9 cellular contexts compared by ENCODE assay signal in the genomic region with DNA sequence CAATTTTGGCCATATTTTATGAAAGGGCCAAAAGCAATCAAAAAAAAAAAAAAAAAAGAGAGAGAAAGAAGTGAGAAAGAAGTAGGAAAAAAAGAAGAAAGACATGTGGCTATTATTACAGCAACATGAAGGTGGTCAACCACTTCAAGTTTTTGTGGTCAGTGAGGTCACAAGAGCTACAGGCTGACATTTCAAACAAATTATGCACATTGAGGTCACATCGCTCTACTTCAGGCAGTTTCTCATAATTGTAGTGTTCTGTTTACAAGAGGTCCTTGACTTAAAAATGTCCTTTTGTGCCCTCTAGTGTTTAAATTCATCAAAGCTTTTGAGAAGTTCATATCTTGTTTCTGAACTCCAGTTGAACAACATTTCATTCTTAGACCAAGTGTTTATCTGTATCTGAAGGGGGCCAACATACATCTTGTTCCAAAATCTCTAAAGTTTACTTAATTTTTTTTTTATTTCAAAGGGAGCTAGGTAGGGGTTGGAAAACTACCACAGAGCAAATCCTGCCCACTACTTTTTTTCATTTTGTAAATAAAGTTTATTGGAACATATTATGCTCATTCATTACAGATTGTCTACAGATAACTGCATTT.
DNase-seq lines count a peak whose midpoint lies in the region; ATAC-seq and TF ChIP-seq lines count a peak whose summit lies in the region.
"Had no signal": no experiment of that assay in that cellular context is flagged by ENCODE, and none has a peak within 500 bp of the region (broad histone marks: within the 10 kb centered on the region; RNA-seq: fewer than 3 reads in every experiment).

No MANE protein-coding gene starts in this region.

- H3K4ac ChIP-seq in IMR-90 (ENCODE audit: low read depth, low read length) = no peak overlapping the region

- no peak overlapping the region for H2AK9ac ChIP-seq in IMR-90 (replicated peaks; ENCODE audit: low read depth, low read length, poor library complexity)

- no peak overlapping the region for H3K23ac ChIP-seq in IMR-90 (ENCODE audit: low read depth, low read length)

- H4K5ac ChIP-seq in IMR-90 (ENCODE audit: low read depth, low read length) = no peak overlapping the region

- H4K20me1 ChIP-seq in IMR-90 (ENCODE audit: insufficient read depth, low read length) = no peaks in the 10 kb centered on the region

- TF ChIP-seq CTCF in IMR-90 (conservative IDR thresholded peaks at IDR 0.05; ENCODE audit: low read depth, low read length) (peak; percentile 51), Panc1 (IDR thresholded peaks at IDR 0.05) (peak; percentile 48; the same call in 1 of the 2 replicates), lung (IDR thresholded peaks at IDR 0.05; ENCODE audit: control extremely low read depth, extremely low read depth) (no peak)

- TF ChIP-seq POLR2A in IMR-90 (IDR thresholded peaks at IDR 0.05; ENCODE audit: low read depth, low read length) = no peak

- no peak overlapping the region for H2BK15ac ChIP-seq in IMR-90 (ENCODE audit: low read depth, low read length)

- H4K8ac ChIP-seq in IMR-90 (ENCODE audit: low read depth in 2 of 2, low read length in 2 of 2) = no peak overlapping the region

- H3K14ac ChIP-seq in IMR-90 (replicated peaks; ENCODE audit: low read depth, low read length) = no peak overlapping the region

- POLR2A ChIA-PET in IMR-90 (lab: Charles Lee; ENCODE audit: unreplicated experiment) (no interaction called here), Panc1 (lab: Charles Lee) (interaction anchor here (0.6 kb wide), 1 partner anchor 184 kb away, joined by 3 read pairs; no protein-coding TSS in a partner anchor)

- H3K27ac ChIP-seq in IMR-90 (ENCODE audit: insufficient read depth, low read length) (no peak overlapping the region), Panc1 (ENCODE audit: low read length) (no peak overlapping the region), lung (ENCODE audit: low read depth in 1 of 2, low read length in 1 of 2) (no peak overlapping the region)
- H3K27ac ChIP-seq: HL-60 had no signal

- H2AK5ac ChIP-seq in IMR-90 (ENCODE audit: low read depth, low read length) = no peak overlapping the region

- H3K4me1 ChIP-seq in IMR-90 (ENCODE audit: control insufficient read depth, insufficient read depth, low read length) (no peaks in the 10 kb centered on the region), Panc1 (ENCODE audit: control insufficient read depth, insufficient read depth, low read length) (no peaks in the 10 kb centered on the region), lung (ENCODE audit: control insufficient read depth in 2 of 2, insufficient read depth in 2 of 2, low read length in 2 of 2) (no peaks in the 10 kb centered on the region)

- no TSS peak for BruUV-seq in IMR-90 (replicated peaks; lab: Mats Ljungman, UMichigan)
- no TSS peak for BruUV-seq in Panc1 (replicated peaks; lab: Mats Ljungman, UMichigan)

- H3K27me3 ChIP-seq in IMR-90 (ENCODE audit: control insufficient read depth, insufficient read depth, low read length) (no peaks in the 10 kb centered on the region; the same call in 1 of the 2 replicates), Panc1 (ENCODE audit: control insufficient read depth, insufficient read depth, low read length) (no peaks in the 10 kb centered on the region; the same call in 1 of the 2 replicates), lung (ENCODE audit: control insufficient read depth, insufficient read depth) (no peaks in the 10 kb centered on the region)

- no peak overlapping the region; the same call in 1 of the 2 replicates for H3K9ac ChIP-seq in IMR-90 (ENCODE audit: low read depth, low read length)

- peak; percentile 96 for ATAC-seq in GM21737 (IDR thresholded peaks at IDR 0.05; ENCODE audit: unreplicated experiment)
- ATAC-seq in IMR-90 (ENCODE audit: low read depth) = peak; percentile 77
- ATAC-seq in Panc1 = peak; percentile 84
- peak; percentile 71 for ATAC-seq in lung (ENCODE audit: insufficient read depth, low FRiP score)

- DNase-seq in stimulated activated CD4-positive, alpha-beta T cell treated with anti-CD3 and anti-CD28 coated beads, Interleukin-1b, Interleukin-23, amount 100 ng/mL, for 48 hours = peak; percentile 8
- no peak for DNase-seq in stimulated activated CD4-positive, alpha-beta T cell treated with anti-CD3 and anti-CD28 coated beads, Interleukin-4, amount 100 ng/mL, for 4 hours
- DNase-seq in IMR-90 = peak; percentile 71
- peak; percentile 48 for DNase-seq in Panc1 (ENCODE audit: low read depth, low spot score)
- DNase-seq in cerebellum (ENCODE audit: low spot score) = peak; percentile 43
- peak; percentile 39 for DNase-seq in lung (ENCODE audit: low spot score)
- DNase-seq in mucosa of gallbladder (ENCODE audit: low spot score) = no peak

- no peak overlapping the region for H3K18ac ChIP-seq in IMR-90 (ENCODE audit: low read depth, low read length)

- in situ Hi-C loops in IMR-90 (cut with MboI; ENCODE audit: low sequenced_read_pairs) = no loop called here
- in situ Hi-C loops in Panc1 (cut with HindIII; ENCODE audit: low pct_unique_long_range_greater_than_20kb, low sequenced_read_pairs) = no loop called here

- no peak overlapping the region for H2BK5ac ChIP-seq in IMR-90 (ENCODE audit: low read depth, low read length, poor library complexity, severe bottlenecking)

- no peak overlapping the region for H4K91ac ChIP-seq in IMR-90 (ENCODE audit: insufficient read depth, low read depth, low read length)

- peak; percentile 52 for TF ChIP-seq RAD21 in IMR-90 (IDR thresholded peaks at IDR 0.05; ENCODE audit: low read length)

- whole genome bisulfite sequencing in IMR-90 (ENCODE audit: extremely low coverage in 2 of 2, insufficient read length in 1 of 2), 2 experiments = no CpG with 5 or more reads among the region's 1 CpG
- 0 to 9% methylated on average over 1 of the region's 1 CpG for WGBS in lung, 2 donors

- no peak overlapping the region for H3K56ac ChIP-seq in IMR-90 (ENCODE audit: extremely low read depth, insufficient read depth, low read length)

- peak overlapping the region; percentile 89; the same call in 1 of the 2 replicates for H3K4me2 ChIP-seq in IMR-90 (ENCODE audit: low read depth, low read length)

- H2AFZ ChIP-seq in IMR-90 (replicated peaks; ENCODE audit: low read length, poor library complexity) = no peak overlapping the region

- CTCF ChIA-PET in IMR-90 (lab: Yijun Ruan, JAX) (interaction anchor here (0.7 to 2.1 kb wide), 5 partner anchors 8 to 546 kb away, joined by 3 to 22 read pairs (median 5); no protein-coding TSS in a partner anchor), Panc1 (lab: Charles Lee) (interaction anchor here (0.6 to 2.3 kb wide), 6 partner anchors 98 to 1015 kb away, joined by 3 to 13 read pairs (median 7); no protein-coding TSS in a partner anchor)

- no peaks in the 10 kb centered on the region for H3K9me3 ChIP-seq in IMR-90 (ENCODE audit: control insufficient read depth, insufficient read depth, low read length)
- no peaks in the 10 kb centered on the region for H3K9me3 ChIP-seq in Panc1 (ENCODE audit: control insufficient read depth, insufficient read depth, low read depth, low read length)
- H3K9me3 ChIP-seq in lung (ENCODE audit: control insufficient read depth in 2 of 2, insufficient read depth in 1 of 2, low read length in 1 of 2) = no peaks in the 10 kb centered on the region

- dilution Hi-C loops in IMR-90 (cut with HindIII; ENCODE audit: low sequenced_read_pairs, unreplicated experiment) = no loop called here

- no peaks in the 10 kb centered on the region for H3K79me1 ChIP-seq in IMR-90 (ENCODE audit: low read depth in 1 of 2, low read length in 2 of 2)

- H3K4me3 ChIP-seq in IMR-90 (ENCODE audit: insufficient read depth, low read depth, low read length) (no peak overlapping the region), Panc1 (ENCODE audit: low read depth in 2 of 2, low read length in 2 of 2) (no peak overlapping the region), lung (no peak overlapping the region)

- no peak overlapping the region for H2BK120ac ChIP-seq in IMR-90 (ENCODE audit: low read depth, low read length)

- no peak overlapping the region for H2BK20ac ChIP-seq in IMR-90 (ENCODE audit: low read depth, low read length)

- no peaks in the 10 kb centered on the region for H3K9me1 ChIP-seq in IMR-90 (ENCODE audit: insufficient read depth, low read length)

- H3K36me3 ChIP-seq in IMR-90 (ENCODE audit: control insufficient read depth, insufficient read depth, low read length) = no peaks in the 10 kb centered on the region
- H3K36me3 ChIP-seq in Panc1 (ENCODE audit: control insufficient read depth, insufficient read depth, low read length) = no peaks in the 10 kb centered on the region
- H3K36me3 ChIP-seq in lung (ENCODE audit: control insufficient read depth in 2 of 2, insufficient read depth in 2 of 2, low read length in 2 of 2) = no peaks in the 10 kb centered on the region

- intact Hi-C loops in IMR-90 (cut with micrococcal nuclease) = loop anchor here (1.0 to 2.0 kb wide), 2 partner anchors 192 to 494 kb away; no protein-coding TSS in a partner anchor
- intact Hi-C loops in Panc1 (cut with micrococcal nuclease; ENCODE audit: unreplicated experiment) = loop anchor here (1.0 to 2.0 kb wide), 2 partner anchors 162 to 192 kb away; no protein-coding TSS in a partner anchor

TF ChIP-seq in IMR-90, 13 proteins besides CTCF, POLR2A, EP300 and RAD21:
- TF ChIP-seq MAFK (IDR thresholded peaks at IDR 0.05; ENCODE audit: low read depth, low read length) (no peak), SMC3 (IDR thresholded peaks at IDR 0.05; ENCODE audit: low read depth, low read length) (peak; percentile 48), ELK1 (IDR thresholded peaks at IDR 0.05; ENCODE audit: borderline replicate concordance, low read depth, low read length) (no peak), RFX5 (IDR thresholded peaks at IDR 0.05; ENCODE audit: low read depth, low read length) (no peak), MXI1 (IDR thresholded peaks at IDR 0.05; ENCODE audit: borderline replicate concordance, low read depth, low read length) (no peak)
- TF ChIP-seq, protein P1, sequence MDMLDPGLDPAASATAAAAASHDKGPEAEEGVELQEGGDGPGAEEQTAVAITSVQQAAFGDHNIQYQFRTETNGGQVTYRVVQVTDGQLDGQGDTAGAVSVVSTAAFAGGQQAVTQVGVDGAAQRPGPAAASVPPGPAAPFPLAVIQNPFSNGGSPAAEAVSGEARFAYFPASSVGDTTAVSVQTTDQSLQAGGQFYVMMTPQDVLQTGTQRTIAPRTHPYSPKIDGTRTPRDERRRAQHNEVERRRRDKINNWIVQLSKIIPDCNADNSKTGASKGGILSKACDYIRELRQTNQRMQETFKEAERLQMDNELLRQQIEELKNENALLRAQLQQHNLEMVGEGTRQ (IDR thresholded peaks at IDR 0.05; ENCODE audit: low read depth, low read length) = no peak

Comparison
In these comparisons a context has a peak if more than half of its experiments do, and no peak if none do; other contexts are left out.
1. DNase-seq: peak in stimulated activated CD4-positive, alpha-beta T cell treated with anti-CD3 and anti-CD28 coated beads, Interleukin-1b, Interleukin-23, amount 100 ng/mL, for 48 hours (single experiment), IMR-90 (single experiment), Panc1 (single experiment), cerebellum (single experiment) and lung (single experiment); none in stimulated activated CD4-positive, alpha-beta T cell treated with anti-CD3 and anti-CD28 coated beads, Interleukin-4, amount 100 ng/mL, for 4 hours (0 of 2) and mucosa of gallbladder (single experiment).
2. Peak in every context shown above with its lines, with median percentiles within 50 percentile points of each other: ATAC-seq.